In the genomic region with DNA sequence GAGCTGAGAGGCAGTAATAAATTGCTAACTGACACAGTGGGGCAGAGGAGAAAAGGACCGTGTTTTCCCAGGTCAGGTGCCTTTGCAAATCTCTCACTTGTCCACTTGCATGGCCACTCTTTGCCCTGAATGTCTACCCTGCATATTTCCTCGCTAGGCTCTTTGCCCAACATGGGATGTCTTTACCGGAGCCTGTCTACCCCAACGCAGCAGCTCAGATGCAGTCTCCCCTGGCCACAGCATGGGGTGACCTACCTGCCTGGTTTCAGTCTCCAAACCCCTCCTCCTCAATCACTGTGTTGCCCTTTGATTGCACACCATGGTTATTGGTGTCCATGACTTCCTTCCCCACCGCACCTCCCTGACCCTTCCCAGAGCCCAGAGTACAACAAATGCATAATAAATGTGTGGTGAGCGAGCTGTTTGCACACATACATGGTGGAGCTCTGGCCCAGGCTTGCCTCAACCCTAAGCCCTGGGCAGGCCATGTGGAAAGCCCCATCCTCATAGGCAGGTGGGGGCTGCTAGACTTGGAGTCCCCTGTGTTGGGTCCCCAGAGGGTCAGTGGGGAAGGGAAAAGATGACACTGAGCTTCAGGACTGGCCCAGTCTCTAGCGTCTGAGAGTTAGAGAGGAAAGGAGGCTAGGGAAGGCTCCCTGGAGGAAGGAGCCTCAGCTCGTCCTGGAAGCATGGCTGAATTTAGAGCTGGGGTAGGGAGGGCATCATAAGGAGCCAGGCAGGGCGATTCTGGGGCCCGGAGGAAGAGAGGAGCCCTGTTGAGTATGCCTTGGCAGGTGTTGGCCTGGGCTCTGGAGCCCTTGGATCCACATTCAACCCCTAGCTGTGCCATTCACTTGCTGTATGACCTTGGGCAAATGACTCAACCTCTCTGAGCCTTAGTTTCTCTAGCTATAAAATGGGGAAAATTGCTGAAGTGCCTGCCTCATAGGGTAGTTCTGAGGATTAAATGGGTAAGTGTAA, we compare ENCODE assay signal across 1 cellular context.
A peak's percentile ranks its signal among the peaks of the same experiment; 100 is the strongest.
TF ChIP-seq lines count a peak whose summit lies in the region.

No MANE protein-coding gene starts in this region.

TF ChIP-seq in HepG2, 621 proteins besides CTCF, POLR2A, EP300 and RAD21 (continued from another document and continues in another):
- TF ChIP-seq NR2F2 (IDR thresholded peaks at IDR 0.05; ENCODE audit: borderline replicate concordance, low read depth): peak; percentile 17
- TF ChIP-seq ZMYM3 (CRISPR knock-in tag; IDR thresholded peaks at IDR 0.05): no peak
- TF ChIP-seq ZBTB38 (CRISPR knock-in tag; IDR thresholded peaks at IDR 0.05): no peak; the same call in 1 of the 2 replicates
- TF ChIP-seq MTF1 (CRISPR knock-in tag; IDR thresholded peaks at IDR 0.05): no peak
- peak; percentile 18 for TF ChIP-seq ZEB1 (IDR thresholded peaks at IDR 0.05; ENCODE audit: insufficient replicate concordance, low read depth)
- TF ChIP-seq ELF3 (CRISPR knock-in tag; IDR thresholded peaks at IDR 0.05): peak; percentile 6; the same call in 1 of the 2 replicates
- 0 out of 4 replicates have a peak, but pooled peaks of 1 of the 2 experiments have one; percentile 29 for TF ChIP-seq HMGXB4 (CRISPR knock-in tag; IDR thresholded peaks at IDR 0.05; ENCODE audit: borderline replicate concordance in 1 of 2, low read depth in 1 of 2)
- no peak for TF ChIP-seq FLYWCH1 (CRISPR knock-in tag; IDR thresholded peaks at IDR 0.05)
- TF ChIP-seq ZNF138 (CRISPR knock-in tag; IDR thresholded peaks at IDR 0.05; ENCODE audit: low read depth): no peak
- peak; percentile 22; the same call in 1 of the 2 replicates for TF ChIP-seq ZNF430 (CRISPR knock-in tag; IDR thresholded peaks at IDR 0.05)
- TF ChIP-seq ZNF746 (CRISPR knock-in tag; IDR thresholded peaks at IDR 0.05): no peak
- TF ChIP-seq MIER3 (CRISPR knock-in tag; IDR thresholded peaks at IDR 0.05; ENCODE audit: borderline replicate concordance): no peak
- TF ChIP-seq ZNF704 (CRISPR knock-in tag; IDR thresholded peaks at IDR 0.05; ENCODE audit: borderline replicate concordance): no peak
- TF ChIP-seq, protein P1, sequence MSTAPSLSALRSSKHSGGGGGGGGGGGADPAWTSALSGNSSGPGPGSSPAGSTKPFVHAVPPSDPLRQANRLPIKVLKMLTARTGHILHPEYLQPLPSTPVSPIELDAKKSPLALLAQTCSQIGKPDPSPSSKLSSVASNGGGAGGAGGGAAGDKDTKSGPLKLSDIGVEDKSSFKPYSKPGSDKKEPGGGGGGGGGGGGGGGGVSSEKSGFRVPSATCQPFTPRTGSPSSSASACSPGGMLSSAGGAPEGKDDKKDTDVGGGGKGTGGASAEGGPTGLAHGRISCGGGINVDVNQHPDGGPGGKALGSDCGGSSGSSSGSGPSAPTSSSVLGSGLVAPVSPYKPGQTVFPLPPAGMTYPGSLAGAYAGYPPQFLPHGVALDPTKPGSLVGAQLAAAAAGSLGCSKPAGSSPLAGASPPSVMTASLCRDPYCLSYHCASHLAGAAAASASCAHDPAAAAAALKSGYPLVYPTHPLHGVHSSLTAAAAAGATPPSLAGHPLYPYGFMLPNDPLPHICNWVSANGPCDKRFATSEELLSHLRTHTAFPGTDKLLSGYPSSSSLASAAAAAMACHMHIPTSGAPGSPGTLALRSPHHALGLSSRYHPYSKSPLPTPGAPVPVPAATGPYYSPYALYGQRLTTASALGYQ (CRISPR knock-in tag; IDR thresholded peaks at IDR 0.05): no peak
- 0 out of 2 replicates have a peak, but pooled peaks have one; percentile 66 for TF ChIP-seq ZNF589 (CRISPR knock-in tag; conservative IDR thresholded peaks at IDR 0.05)
- TF ChIP-seq ZBTB49 (CRISPR knock-in tag; IDR thresholded peaks at IDR 0.05; ENCODE audit: borderline replicate concordance): no peak; the same call in 1 of the 2 replicates
- TF ChIP-seq CENPBD1 (CRISPR knock-in tag; IDR thresholded peaks at IDR 0.05; ENCODE audit: borderline replicate concordance, low read depth): no peak
- TF ChIP-seq CCAR2 (optimal IDR thresholded peaks at IDR 0.05; ENCODE audit: low read depth, low read length): peak; percentile 88
- no peak for TF ChIP-seq MIER2 (CRISPR knock-in tag; IDR thresholded peaks at IDR 0.05)
- TF ChIP-seq ZNF782 (CRISPR knock-in tag; IDR thresholded peaks at IDR 0.05; ENCODE audit: borderline replicate concordance): 0 out of 2 replicates have a peak, but pooled peaks have one; percentile 28
- TF ChIP-seq ZFAT (CRISPR knock-in tag; conservative IDR thresholded peaks at IDR 0.05): no peak
- TF ChIP-seq ZNF674 (CRISPR knock-in tag; IDR thresholded peaks at IDR 0.05; ENCODE audit: low read depth): no peak
- no peak for TF ChIP-seq ZNF710 (CRISPR knock-in tag; IDR thresholded peaks at IDR 0.05; ENCODE audit: borderline replicate concordance)
- TF ChIP-seq GABPB1 (CRISPR knock-in tag; IDR thresholded peaks at IDR 0.05): no peak
- no peak for TF ChIP-seq ZNF713 (CRISPR knock-in tag; IDR thresholded peaks at IDR 0.05)
- TF ChIP-seq ZNF124 (CRISPR knock-in tag; IDR thresholded peaks at IDR 0.05): no peak
- peak; percentile 51; the same call in 1 of the 2 replicates for TF ChIP-seq NFIC (IDR thresholded peaks at IDR 0.05; ENCODE audit: low read length)
- peak; percentile 25; the same call in 1 of the 2 replicates for TF ChIP-seq AFF4 (CRISPR knock-in tag; IDR thresholded peaks at IDR 0.05)
- peak; percentile 80; the same call in 1 of the 2 replicates for TF ChIP-seq KDM2A (CRISPR knock-in tag; IDR thresholded peaks at IDR 0.05; ENCODE audit: borderline replicate concordance, low read depth)
- peak; percentile 11 for TF ChIP-seq HNRNPLL (IDR thresholded peaks at IDR 0.05; ENCODE audit: low read depth, low read length, poor library complexity, severe bottlenecking)
- TF ChIP-seq FOXC1 (CRISPR knock-in tag; IDR thresholded peaks at IDR 0.05; ENCODE audit: borderline replicate concordance): peak; percentile 46; the same call in 1 of the 2 replicates
- peak; percentile 69; the same call in 1 of the 2 replicates for TF ChIP-seq NR1H2 (CRISPR knock-in tag; IDR thresholded peaks at IDR 0.05; ENCODE audit: borderline replicate concordance, low read depth)
- TF ChIP-seq, protein P2, sequence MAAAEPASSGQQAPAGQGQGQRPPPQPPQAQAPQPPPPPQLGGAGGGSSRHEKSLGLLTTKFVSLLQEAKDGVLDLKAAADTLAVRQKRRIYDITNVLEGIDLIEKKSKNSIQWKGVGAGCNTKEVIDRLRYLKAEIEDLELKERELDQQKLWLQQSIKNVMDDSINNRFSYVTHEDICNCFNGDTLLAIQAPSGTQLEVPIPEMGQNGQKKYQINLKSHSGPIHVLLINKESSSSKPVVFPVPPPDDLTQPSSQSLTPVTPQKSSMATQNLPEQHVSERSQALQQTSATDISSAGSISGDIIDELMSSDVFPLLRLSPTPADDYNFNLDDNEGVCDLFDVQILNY (CRISPR knock-in tag; conservative IDR thresholded peaks at IDR 0.05): no peak
- TF ChIP-seq ATF7-NPFF (CRISPR knock-in tag; IDR thresholded peaks at IDR 0.05; ENCODE audit: low read depth): peak; percentile 59; the same call in 1 of the 2 replicates
- TF ChIP-seq MLXIP (CRISPR knock-in tag; IDR thresholded peaks at IDR 0.05; ENCODE audit: borderline replicate concordance): no peak
- no peak for TF ChIP-seq SNAI1 (CRISPR knock-in tag; IDR thresholded peaks at IDR 0.05; ENCODE audit: borderline replicate concordance)
